In the genomic region with DNA sequence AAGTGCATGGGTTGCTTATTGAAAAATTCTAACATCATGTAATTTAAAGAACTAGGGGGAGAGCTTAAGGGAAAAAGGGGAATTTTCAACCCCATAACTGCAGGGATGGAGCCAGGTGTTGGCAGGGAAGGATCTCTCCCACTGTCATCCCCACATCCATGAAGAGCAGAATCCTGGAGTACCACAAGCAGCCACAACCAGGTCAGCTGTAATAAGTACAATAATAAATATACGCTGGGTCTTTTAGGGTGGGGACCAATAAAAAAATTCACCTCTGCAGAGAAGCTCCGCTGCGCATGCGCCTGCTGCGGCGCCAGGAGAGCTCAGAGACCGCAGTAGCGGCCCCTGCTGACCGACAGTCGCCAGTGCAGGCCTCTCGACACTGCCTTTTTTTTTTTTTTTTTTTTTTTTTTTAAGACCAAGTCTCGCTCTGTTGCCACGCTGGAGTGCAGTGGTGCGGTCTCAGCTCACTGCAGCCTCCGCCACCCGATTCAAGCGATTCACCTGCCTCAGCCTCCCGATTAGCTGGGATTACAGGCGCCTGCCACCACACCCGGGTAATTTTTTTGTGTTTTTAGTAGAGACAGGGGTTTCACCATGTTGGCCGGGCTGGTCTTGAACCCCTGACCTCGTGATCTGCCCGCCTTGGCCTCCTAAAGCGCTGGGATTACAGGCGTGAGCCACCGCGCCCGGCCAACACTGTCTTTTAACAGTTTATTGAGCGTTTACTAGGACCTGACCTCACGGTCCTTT, we compare ENCODE assay signal across 8 cellular contexts. TPM values are rescaled to one million over a fixed set of nuclear protein-coding genes. Genes with fewer than 3 reads are reported as not detected.
DNase-seq lines count a peak whose midpoint lies in the region; ATAC-seq and TF ChIP-seq lines count a peak whose summit lies in the region.

No MANE protein-coding gene starts in this region.

- ATAC-seq in HG03354 (IDR thresholded peaks at IDR 0.05; ENCODE audit: poor library complexity, severe bottlenecking, unreplicated experiment) (peak; percentile 49), left lobe of liver (peak; percentile 48), GM21786 (IDR thresholded peaks at IDR 0.05; ENCODE audit: unreplicated experiment) (no peak)

- peak; percentile 86 for TF ChIP-seq CTCF in choroid plexus epithelial cell (conservative IDR thresholded peaks at IDR 0.05; ENCODE audit: low read depth, low read length)

- H3K4me3 ChIP-seq in choroid plexus epithelial cell (ENCODE audit: low read depth, low read length) = peak overlapping the region; percentile 42

- DNase-seq in DMS53 treated with DMSO at 0.1 percent for 48 hours (lab: John Stamatoyannopoulos, UW; ENCODE audit: unreplicated experiment) (peak; percentile 75), NCI-H524 (lab: John Stamatoyannopoulos, UW) (peak; percentile 77 to 87), choroid plexus epithelial cell (ENCODE audit: low read depth) (peak; percentile 88), left lobe of liver (ENCODE audit: low spot score) (peak; percentile 89)
- peak; percentile 93 for DNase-seq in activated CD4-positive, alpha-beta T cell treated with anti-CD3 and anti-CD28 coated beads for 48 hours
- DNase-seq in stimulated activated CD4-positive, alpha-beta T cell treated with anti-CD3 and anti-CD28 coated beads, Interleukin-2, amount 100 ng/mL, for 24 hours = peak; percentile 90

RNA-seq across cellular contexts. Expression of a gene that starts 2.5 kb away (rescaled TPM):
- 1,272 TPM for total RNA-seq in left lobe of liver

RNA-seq across cellular contexts. Expression of a gene that starts 16.9 kb away (rescaled TPM):
- 20.4 TPM for total RNA-seq in left lobe of liver

RNA-seq across cellular contexts. Expression of a gene that starts 19.7 kb away (rescaled TPM):
- 13.6 TPM for total RNA-seq in left lobe of liver

RNA-seq across cellular contexts. Expression of a gene that starts 54.9 kb away (rescaled TPM):
- total RNA-seq in left lobe of liver = not detected
